In the genomic region with DNA sequence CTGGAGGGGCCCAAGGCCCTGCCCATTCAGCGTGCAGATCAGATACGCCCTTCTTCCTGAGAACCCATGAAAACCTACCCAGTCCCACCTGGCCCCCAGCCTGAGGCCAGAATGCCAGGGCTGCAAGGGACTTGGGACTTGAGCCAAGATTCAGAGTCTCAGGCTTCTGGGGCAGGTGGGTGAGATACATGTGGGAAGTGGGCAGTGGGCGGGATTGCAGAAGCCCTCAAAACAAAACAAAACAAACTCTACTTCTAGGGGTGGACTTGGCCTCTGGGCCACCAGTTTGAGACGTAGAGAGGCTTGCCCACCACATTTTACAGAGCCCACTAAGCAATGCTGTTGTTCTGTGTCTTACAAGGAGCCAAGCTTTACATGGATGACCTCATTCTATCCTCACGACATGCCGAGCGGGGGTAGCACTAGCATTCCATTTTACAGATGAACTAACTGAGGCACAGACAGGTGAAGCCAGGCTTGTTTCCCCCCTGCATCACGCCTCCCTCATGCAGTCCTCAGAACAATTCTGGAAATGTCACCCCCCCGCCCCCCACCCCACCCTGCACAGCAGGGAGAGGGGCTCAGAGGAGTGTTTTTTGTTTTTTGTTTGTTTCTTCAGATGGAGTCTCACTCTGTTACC, we compare ENCODE assay signal across 1 cellular context.
TF ChIP-seq lines count a peak whose summit lies in the region.

No MANE protein-coding gene starts in this region.

TF ChIP-seq in WTC11, 78 proteins besides CTCF, POLR2A, EP300 and RAD21 (continued from another document):
- TF ChIP-seq FOXK1 (CRISPR knock-in tag; IDR thresholded peaks at IDR 0.05) (no peak), RELA (CRISPR knock-in tag; IDR thresholded peaks at IDR 0.05; ENCODE audit: borderline replicate concordance) (no peak), ZNF396 (CRISPR knock-in tag; IDR thresholded peaks at IDR 0.05; ENCODE audit: borderline replicate concordance) (no peak), CREB1 (CRISPR knock-in tag; IDR thresholded peaks at IDR 0.05) (no peak), HMGA2 (CRISPR knock-in tag; IDR thresholded peaks at IDR 0.05) (no peak), ZNF219 (CRISPR knock-in tag; IDR thresholded peaks at IDR 0.05; ENCODE audit: borderline replicate concordance) (no peak)
- TF ChIP-seq, protein P1, sequence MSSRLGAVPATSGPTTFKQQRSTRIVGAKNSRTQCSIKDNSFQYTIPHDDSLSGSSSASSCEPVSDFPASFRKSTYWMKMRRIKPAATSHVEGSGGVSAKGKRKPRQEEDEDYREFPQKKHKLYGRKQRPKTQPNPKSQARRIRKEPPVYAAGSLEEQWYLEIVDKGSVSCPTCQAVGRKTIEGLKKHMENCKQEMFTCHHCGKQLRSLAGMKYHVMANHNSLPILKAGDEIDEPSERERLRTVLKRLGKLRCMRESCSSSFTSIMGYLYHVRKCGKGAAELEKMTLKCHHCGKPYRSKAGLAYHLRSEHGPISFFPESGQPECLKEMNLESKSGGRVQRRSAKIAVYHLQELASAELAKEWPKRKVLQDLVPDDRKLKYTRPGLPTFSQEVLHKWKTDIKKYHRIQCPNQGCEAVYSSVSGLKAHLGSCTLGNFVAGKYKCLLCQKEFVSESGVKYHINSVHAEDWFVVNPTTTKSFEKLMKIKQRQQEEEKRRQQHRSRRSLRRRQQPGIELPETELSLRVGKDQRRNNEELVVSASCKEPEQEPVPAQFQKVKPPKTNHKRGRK (CRISPR knock-in tag; IDR thresholded peaks at IDR 0.05; ENCODE audit: borderline replicate concordance), result no peak
- TF ChIP-seq, protein P2, sequence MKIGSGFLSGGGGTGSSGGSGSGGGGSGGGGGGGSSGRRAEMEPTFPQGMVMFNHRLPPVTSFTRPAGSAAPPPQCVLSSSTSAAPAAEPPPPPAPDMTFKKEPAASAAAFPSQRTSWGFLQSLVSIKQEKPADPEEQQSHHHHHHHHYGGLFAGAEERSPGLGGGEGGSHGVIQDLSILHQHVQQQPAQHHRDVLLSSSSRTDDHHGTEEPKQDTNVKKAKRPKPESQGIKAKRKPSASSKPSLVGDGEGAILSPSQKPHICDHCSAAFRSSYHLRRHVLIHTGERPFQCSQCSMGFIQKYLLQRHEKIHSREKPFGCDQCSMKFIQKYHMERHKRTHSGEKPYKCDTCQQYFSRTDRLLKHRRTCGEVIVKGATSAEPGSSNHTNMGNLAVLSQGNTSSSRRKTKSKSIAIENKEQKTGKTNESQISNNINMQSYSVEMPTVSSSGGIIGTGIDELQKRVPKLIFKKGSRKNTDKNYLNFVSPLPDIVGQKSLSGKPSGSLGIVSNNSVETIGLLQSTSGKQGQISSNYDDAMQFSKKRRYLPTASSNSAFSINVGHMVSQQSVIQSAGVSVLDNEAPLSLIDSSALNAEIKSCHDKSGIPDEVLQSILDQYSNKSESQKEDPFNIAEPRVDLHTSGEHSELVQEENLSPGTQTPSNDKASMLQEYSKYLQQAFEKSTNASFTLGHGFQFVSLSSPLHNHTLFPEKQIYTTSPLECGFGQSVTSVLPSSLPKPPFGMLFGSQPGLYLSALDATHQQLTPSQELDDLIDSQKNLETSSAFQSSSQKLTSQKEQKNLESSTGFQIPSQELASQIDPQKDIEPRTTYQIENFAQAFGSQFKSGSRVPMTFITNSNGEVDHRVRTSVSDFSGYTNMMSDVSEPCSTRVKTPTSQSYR (CRISPR knock-in tag; IDR thresholded peaks at IDR 0.05), result no peak
- TF ChIP-seq, protein P3, sequence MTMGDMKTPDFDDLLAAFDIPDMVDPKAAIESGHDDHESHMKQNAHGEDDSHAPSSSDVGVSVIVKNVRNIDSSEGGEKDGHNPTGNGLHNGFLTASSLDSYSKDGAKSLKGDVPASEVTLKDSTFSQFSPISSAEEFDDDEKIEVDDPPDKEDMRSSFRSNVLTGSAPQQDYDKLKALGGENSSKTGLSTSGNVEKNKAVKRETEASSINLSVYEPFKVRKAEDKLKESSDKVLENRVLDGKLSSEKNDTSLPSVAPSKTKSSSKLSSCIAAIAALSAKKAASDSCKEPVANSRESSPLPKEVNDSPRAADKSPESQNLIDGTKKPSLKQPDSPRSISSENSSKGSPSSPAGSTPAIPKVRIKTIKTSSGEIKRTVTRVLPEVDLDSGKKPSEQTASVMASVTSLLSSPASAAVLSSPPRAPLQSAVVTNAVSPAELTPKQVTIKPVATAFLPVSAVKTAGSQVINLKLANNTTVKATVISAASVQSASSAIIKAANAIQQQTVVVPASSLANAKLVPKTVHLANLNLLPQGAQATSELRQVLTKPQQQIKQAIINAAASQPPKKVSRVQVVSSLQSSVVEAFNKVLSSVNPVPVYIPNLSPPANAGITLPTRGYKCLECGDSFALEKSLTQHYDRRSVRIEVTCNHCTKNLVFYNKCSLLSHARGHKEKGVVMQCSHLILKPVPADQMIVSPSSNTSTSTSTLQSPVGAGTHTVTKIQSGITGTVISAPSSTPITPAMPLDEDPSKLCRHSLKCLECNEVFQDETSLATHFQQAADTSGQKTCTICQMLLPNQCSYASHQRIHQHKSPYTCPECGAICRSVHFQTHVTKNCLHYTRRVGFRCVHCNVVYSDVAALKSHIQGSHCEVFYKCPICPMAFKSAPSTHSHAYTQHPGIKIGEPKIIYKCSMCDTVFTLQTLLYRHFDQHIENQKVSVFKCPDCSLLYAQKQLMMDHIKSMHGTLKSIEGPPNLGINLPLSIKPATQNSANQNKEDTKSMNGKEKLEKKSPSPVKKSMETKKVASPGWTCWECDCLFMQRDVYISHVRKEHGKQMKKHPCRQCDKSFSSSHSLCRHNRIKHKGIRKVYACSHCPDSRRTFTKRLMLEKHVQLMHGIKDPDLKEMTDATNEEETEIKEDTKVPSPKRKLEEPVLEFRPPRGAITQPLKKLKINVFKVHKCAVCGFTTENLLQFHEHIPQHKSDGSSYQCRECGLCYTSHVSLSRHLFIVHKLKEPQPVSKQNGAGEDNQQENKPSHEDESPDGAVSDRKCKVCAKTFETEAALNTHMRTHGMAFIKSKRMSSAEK (CRISPR knock-in tag; IDR thresholded peaks at IDR 0.05; ENCODE audit: borderline replicate concordance), result no peak
TF ChIP-seq in WTC11: peak in this region for 0.
